ENCODE assay signal across 6 cellular contexts in genomic region chr1:16611164-16611563, GRCh38. TPM values are rescaled to one million over a fixed set of nuclear protein-coding genes. Genes with fewer than 3 reads are reported as not detected.
"Had no signal": no experiment of that assay in that cellular context is flagged by ENCODE, and none has a peak within 500 bp of the region (broad histone marks: within the 10 kb centered on the region; RNA-seq: fewer than 3 reads in every experiment).

No MANE protein-coding gene starts in this region.

RNA-seq across cellular contexts. Expression of gene RNU1-3, which starts 55.6 kb away (rescaled TPM):
- total RNA-seq: fibroblast of villous mesenchyme had no signal
- polyA plus RNA-seq: adipose tissue, cardiac muscle cell, esophagus, fibroblast of lung, ovary had no signal
